Comparison of ENCODE assay signal across 9 cellular contexts in genomic region chr15:72236381-72237285, GRCh38. TPM values are rescaled to one million over a fixed set of nuclear protein-coding genes. Genes with fewer than 3 reads are reported as not detected.
DNase-seq lines count a peak whose midpoint lies in the region; ATAC-seq and TF ChIP-seq lines count a peak whose summit lies in the region.
"Had no signal": no experiment of that assay in that cellular context is flagged by ENCODE, and none has a peak within 500 bp of the region (broad histone marks: within the 10 kb centered on the region; RNA-seq: fewer than 3 reads in every experiment).

No MANE protein-coding gene starts in this region.

- H3K9me3 ChIP-seq in endodermal cell (ENCODE audit: control insufficient read depth, low read length), result no peaks in the 10 kb centered on the region

- H3K27ac ChIP-seq in endodermal cell (ENCODE audit: low read depth, low read length), result no peak overlapping the region

- peak overlapping the region; percentile 81 for H3K4me3 Mint-ChIP-seq in T-helper 2 cell treated with Interferon-gamma antibody and Interleukin-4, amounts not matched to agents 5 μg/mL and 100 μg/mL, for 36 hours
- no peak overlapping the region for H3K4me3 Mint-ChIP-seq in endodermal cell
- H3K4me3 Mint-ChIP-seq in stimulated activated memory B cell treated with anti-CD40 and anti-IgM and Interleukin-4, amounts not matched to agents 10 μg/mL and 1 μg/mL and 100 μg/mL, for 72 hours, result no peak overlapping the region
- H3K4me3 Mint-ChIP-seq: memory B cell had no signal

- peaks cover 2% of the 10 kb centered on the region for H3K27me3 Mint-ChIP-seq in T-helper 2 cell treated with Interferon-gamma antibody and Interleukin-4, amounts not matched to agents 5 μg/mL and 100 μg/mL, for 36 hours (ENCODE audit: low read depth)
- peaks cover 34% of the 10 kb centered on the region for H3K27me3 Mint-ChIP-seq in endodermal cell (ENCODE audit: insufficient read depth)
- no peaks in the 10 kb centered on the region for H3K27me3 Mint-ChIP-seq in stimulated activated memory B cell treated with anti-CD40 and anti-IgM and Interleukin-4, amounts not matched to agents 10 μg/mL and 1 μg/mL and 100 μg/mL, for 72 hours
- H3K27me3 Mint-ChIP-seq: memory B cell had no signal

- WGBS in endodermal cell (ENCODE audit: insufficient coverage in 1 of 2, insufficient read length in 1 of 2), 2 experiments, result 93% methylated on average over 2 of the region's 2 CpGs; no CpG with 5 or more reads in 1 of the 2 experiments

- peaks cover 32% of the 10 kb centered on the region for H3K36me3 ChIP-seq in endodermal cell (ENCODE audit: control insufficient read depth, insufficient read depth, low read length)

- H3K4me3 ChIP-seq in endodermal cell (ENCODE audit: low read length), result no peak overlapping the region

- ATAC-seq in stimulated activated memory B cell treated with anti-CD40 and anti-IgM and Interleukin-4, amounts not matched to agents 10 μg/mL and 1 μg/mL and 100 μg/mL, for 72 hours, result no peak
- no peak for ATAC-seq in HG02981 (IDR thresholded peaks at IDR 0.05; ENCODE audit: unreplicated experiment)

- no peak for TF ChIP-seq CTCF in endodermal cell (conservative IDR thresholded peaks at IDR 0.05)

- H3K4me1 Mint-ChIP-seq in T-helper 2 cell treated with Interferon-gamma antibody and Interleukin-4, amounts not matched to agents 5 μg/mL and 100 μg/mL, for 36 hours (ENCODE audit: low read depth), result peaks cover 39% of the 10 kb centered on the region
- peaks cover 42% of the 10 kb centered on the region for H3K4me1 Mint-ChIP-seq in endodermal cell
- peaks cover 20% of the 10 kb centered on the region for H3K4me1 Mint-ChIP-seq in stimulated activated memory B cell treated with anti-CD40 and anti-IgM and Interleukin-4, amounts not matched to agents 10 μg/mL and 1 μg/mL and 100 μg/mL, for 72 hours

- peak overlapping the region; percentile 86 for H3K27ac Mint-ChIP-seq in T-helper 2 cell treated with Interferon-gamma antibody and Interleukin-4, amounts not matched to agents 5 μg/mL and 100 μg/mL, for 36 hours
- H3K27ac Mint-ChIP-seq in endodermal cell, result peak overlapping the region; percentile 41
- H3K27ac Mint-ChIP-seq in stimulated activated memory B cell treated with anti-CD40 and anti-IgM and Interleukin-4, amounts not matched to agents 10 μg/mL and 1 μg/mL and 100 μg/mL, for 72 hours, result peak overlapping the region; percentile 67
- H3K27ac Mint-ChIP-seq: memory B cell had no signal

- no peak overlapping the region for H3K9ac ChIP-seq in endodermal cell (ENCODE audit: extremely low read depth, low read length, poor library complexity, severe bottlenecking)

- H3K4me1 ChIP-seq in endodermal cell (ENCODE audit: control insufficient read depth, insufficient read depth, low read length), result peaks cover 8% of the 10 kb centered on the region

- no peaks in the 10 kb centered on the region for H3K9me3 Mint-ChIP-seq in T-helper 2 cell treated with Interferon-gamma antibody and Interleukin-4, amounts not matched to agents 5 μg/mL and 100 μg/mL, for 36 hours
- H3K9me3 Mint-ChIP-seq in endodermal cell, result no peaks in the 10 kb centered on the region
- H3K9me3 Mint-ChIP-seq in stimulated activated memory B cell treated with anti-CD40 and anti-IgM and Interleukin-4, amounts not matched to agents 10 μg/mL and 1 μg/mL and 100 μg/mL, for 72 hours, result no peaks in the 10 kb centered on the region
- H3K9me3 Mint-ChIP-seq: memory B cell had no signal

- peaks cover 15% of the 10 kb centered on the region for H3K36me3 Mint-ChIP-seq in T-helper 2 cell treated with Interferon-gamma antibody and Interleukin-4, amounts not matched to agents 5 μg/mL and 100 μg/mL, for 36 hours (ENCODE audit: low read depth)
- peaks cover 25% of the 10 kb centered on the region for H3K36me3 Mint-ChIP-seq in endodermal cell (ENCODE audit: low read depth)
- H3K36me3 Mint-ChIP-seq in stimulated activated memory B cell treated with anti-CD40 and anti-IgM and Interleukin-4, amounts not matched to agents 10 μg/mL and 1 μg/mL and 100 μg/mL, for 72 hours, result peaks cover 9% of the 10 kb centered on the region

- H3K27me3 ChIP-seq in endodermal cell (ENCODE audit: control insufficient read depth, insufficient read depth, low read length, poor library complexity, severe bottlenecking), result peaks cover 9% of the 10 kb centered on the region

- DNase-seq in T-helper 2 cell treated with Interferon-gamma antibody and Interleukin-4, amounts not matched to agents 5 μg/mL and 100 μg/mL, for 36 hours (ENCODE audit: low spot score), result no peak
- DNase-seq in T-helper 2 cell (no peak), RPMI8226 (peak; percentile 15), endodermal cell (no peak), HCEC 1CT (no peak), DMS79 treated with DMSO at 0.1 percent for 48 hours (lab: John Stamatoyannopoulos, UW) (no peak)

RNA-seq across cellular contexts. Expression of gene PKM, which starts 5.6 kb away (rescaled TPM):
- total RNA-seq in endodermal cell, result 1,000 to 10,000 TPM; 2,197 to 2,355 TPM
- polyA plus RNA-seq in endodermal cell (2013, experiment 1 of 2), result 1,203 TPM
- polyA plus RNA-seq in endodermal cell (2013, experiment 2 of 2), result 1,289 TPM

RNA-seq across cellular contexts. Expression of gene PARP6, which starts 35.7 kb away (rescaled TPM):
- total RNA-seq in endodermal cell, result 10 to 100 TPM; 87.3 to 92.1 TPM
- polyA plus RNA-seq in endodermal cell (2013, experiment 1 of 2), result 74.3 TPM
- polyA plus RNA-seq in endodermal cell (2013, experiment 2 of 2), result 56.8 TPM

RNA-seq across cellular contexts. Expression of gene GRAMD2A, which starts 39.0 kb away (rescaled TPM):
- total RNA-seq in endodermal cell, result 1 to 10 TPM; 2.0 TPM
- polyA plus RNA-seq in endodermal cell (2013, experiment 1 of 2), result 1.0 TPM
- polyA plus RNA-seq in endodermal cell (2013, experiment 2 of 2), result 0.54 TPM
